ENCODE assay signal across 26 cellular contexts in genomic region chr3:129018271-129018670, GRCh38. TPM values are rescaled to one million over a fixed set of nuclear protein-coding genes. Genes with fewer than 3 reads are reported as not detected.
DNase-seq lines count a peak whose midpoint lies in the region; ATAC-seq and TF ChIP-seq lines count a peak whose summit lies in the region.
"Had no signal": no experiment of that assay in that cellular context is flagged by ENCODE, and none has a peak within 500 bp of the region (broad histone marks: within the 10 kb centered on the region; RNA-seq: fewer than 3 reads in every experiment).

No MANE protein-coding gene starts in this region.

- ATAC-seq in heart right ventricle (no peak), natural killer cell (no peak), GM21717 (IDR thresholded peaks at IDR 0.05; ENCODE audit: unreplicated experiment) (no peak), GM18517 (IDR thresholded peaks at IDR 0.05; ENCODE audit: unreplicated experiment) (no peak)
- ATAC-seq in effector memory CD8-positive, alpha-beta T cell (replicated peaks): no peak
- ATAC-seq: psoas muscle had no signal

- no peaks in the 10 kb centered on the region for H3K9me3 Mint-ChIP-seq in effector memory CD8-positive, alpha-beta T cell
- H3K9me3 Mint-ChIP-seq in natural killer cell: no peaks in the 10 kb centered on the region

- H3K27me3 ChIP-seq in heart right ventricle (no peaks in the 10 kb centered on the region), right atrium auricular region (no peaks in the 10 kb centered on the region), H7 (ENCODE audit: control insufficient read depth, insufficient read depth, low read length) (no peaks in the 10 kb centered on the region)
- H3K27me3 ChIP-seq: cardiac muscle cell had no signal

- H3K36me3 Mint-ChIP-seq in effector memory CD8-positive, alpha-beta T cell (ENCODE audit: insufficient read depth): peaks cover 3% of the 10 kb centered on the region
- H3K36me3 Mint-ChIP-seq in natural killer cell: no peaks in the 10 kb centered on the region

- H3K4me1 ChIP-seq in heart right ventricle (peaks cover 7 to 87% (median 55%) of the 10 kb centered on the region in 9 donors), right atrium auricular region (peaks cover 0 to 71% of the 10 kb centered on the region in 2 donors)

- H3K4me1 Mint-ChIP-seq in effector memory CD8-positive, alpha-beta T cell (ENCODE audit: low read depth in 2 of 2): peaks cover 41 to 47% of the 10 kb centered on the region in 2 donors
- H3K4me1 Mint-ChIP-seq in natural killer cell: peaks cover 56 to 60% of the 10 kb centered on the region in 2 donors

- DNase-seq in heart right ventricle (no peak), right atrium auricular region (ENCODE audit: low spot score) (no peak), natural killer cell (no peak), HuH-7 (ENCODE audit: low spot score) (no peak), H7 (no peak)
- no peak for DNase-seq in effector memory CD8-positive, alpha-beta T cell
- DNase-seq: ACHN; activated CD4-positive, alpha-beta T cell treated with anti-CD3 and anti-CD28 coated beads, Interleukin-2, amount 50 U/mL, for 1 hour; activated effector memory CD4-positive, alpha-beta T cell treated with anti-CD3 and anti-CD28 coated beads, Interleukin-2, amount 50 U/mL, for 16 hours; DND-41; MV-4-11; NCI-H1694 treated with DMSO at 0.1 percent for 48 hours; NCI-H748 treated with DMSO at 0.1 percent for 48 hours; psoas muscle; stimulated activated CD4-positive, alpha-beta T cell treated with anti-CD3 and anti-CD28 coated beads, Interleukin-4, amount 100 ng/mL, for 24 hours; T-helper 2 cell had no signal

- H3K4me3 ChIP-seq in heart right ventricle (no peak overlapping the region), right atrium auricular region (no peak overlapping the region), H7 (ENCODE audit: insufficient read depth, low read depth, low read length) (no peak overlapping the region)
- H3K4me3 ChIP-seq: cardiac muscle cell, psoas muscle, smooth muscle cell had no signal

- no peak overlapping the region for H3K4me3 Mint-ChIP-seq in effector memory CD8-positive, alpha-beta T cell
- H3K4me3 Mint-ChIP-seq in natural killer cell: no peak overlapping the region

- H3K27ac ChIP-seq in heart right ventricle (peak overlapping the region in 9 of 10 donors; percentile 83 to 94 (median 88)), right atrium auricular region (peak overlapping the region in 1 of 2 donors; percentile 73)
- H3K27ac ChIP-seq: epithelial cell of prostate, VCaP had no signal

- H3K27me3 Mint-ChIP-seq in effector memory CD8-positive, alpha-beta T cell: no peaks in the 10 kb centered on the region
- H3K27me3 Mint-ChIP-seq in natural killer cell (ENCODE audit: low read depth in 2 of 2): no peaks in the 10 kb centered on the region

- peak overlapping the region; percentile 96 to 97 for H3K27ac Mint-ChIP-seq in effector memory CD8-positive, alpha-beta T cell
- peak overlapping the region; percentile 92 to 93 for H3K27ac Mint-ChIP-seq in natural killer cell

- no peaks in the 10 kb centered on the region for H3K9me3 ChIP-seq in heart right ventricle
- H3K9me3 ChIP-seq in right atrium auricular region: no peaks in the 10 kb centered on the region
- H3K9me3 ChIP-seq: psoas muscle had no signal

- no peak for TF ChIP-seq CTCF in heart right ventricle (IDR thresholded peaks at IDR 0.05)
- TF ChIP-seq CTCF in right atrium auricular region (IDR thresholded peaks at IDR 0.05): no peak
- TF ChIP-seq CTCF in natural killer cell (IDR thresholded peaks at IDR 0.05): no peak

- 55 to 77% methylated on average over 2 of the region's 2 CpGs for WGBS in heart right ventricle, 2 donors

- H3K36me3 ChIP-seq in heart right ventricle (no peaks in the 10 kb centered on the region), right atrium auricular region (no peaks in the 10 kb centered on the region), H7 (replicated peaks; ENCODE audit: control insufficient read depth, insufficient read depth, low read length) (no peaks in the 10 kb centered on the region)
- H3K36me3 ChIP-seq: cardiac muscle cell had no signal

- intact Hi-C loops in heart right ventricle (cut with DNase I): no loop called here
- intact Hi-C loops in natural killer cell (cut with micrococcal nuclease): no loop called here

RNA-seq across cellular contexts. Expression of gene EFCC1, which starts 17.2 kb away (rescaled TPM):
- 1 to 10 TPM; 1.0 to 3.3 (median 2.1) TPM for total RNA-seq in heart right ventricle
- polyA plus RNA-seq in heart right ventricle: 1 to 10 TPM; 1.4 to 3.1 TPM
- total RNA-seq in right atrium auricular region: 1 to 10 TPM; 1.2 to 1.5 TPM
- total RNA-seq in natural killer cell: under 1 TPM in 2 of 3 donors, not detected in 1; 0.28 to 0.70 TPM
- total RNA-seq in H7 (2014; rRNA removed; shearing (Covaris generic)): 0.21 and 0.81 TPM in 2 replicates
- total RNA-seq: cardiac muscle cell, kidney epithelial cell, smooth muscle cell had no signal

RNA-seq across cellular contexts. Expression of gene CFAP92, which starts 24.4 kb away (rescaled TPM):
- total RNA-seq in heart right ventricle (1 to 10 TPM in 2 of 10 donors, under 1 TPM in 8; 0.12 to 1.2 (median 0.41) TPM), right atrium auricular region (not detected), natural killer cell (under 1 TPM; 0.26 to 0.43 (median 0.41) TPM)
- under 1 TPM; 0.12 to 0.44 TPM for polyA plus RNA-seq in heart right ventricle
- total RNA-seq in H7 (2014; rRNA removed; shearing (Covaris generic)): 0.87 and 1.7 TPM in 2 replicates

RNA-seq across cellular contexts. Expression of gene GP9, which starts 42.3 kb away (rescaled TPM):
- total RNA-seq in heart right ventricle (not detected), right atrium auricular region (not detected), natural killer cell (1 to 10 TPM in 2 of 3 donors, under 1 TPM in 1; 0.86 to 8.6 (median 3.8) TPM)
- under 1 TPM in 1 of 2 donors, not detected in 1; 0.13 TPM for polyA plus RNA-seq in heart right ventricle
- total RNA-seq in H7 (2014; rRNA removed; shearing (Covaris generic)): not detected in 2 replicates
- total RNA-seq: cardiac muscle cell, dermis microvascular lymphatic vessel endothelial cell, frontal cortex, H4, kidney epithelial cell, psoas muscle, smooth muscle cell had no signal
- polyA plus RNA-seq: cardiac muscle cell, smooth muscle cell had no signal
